Comparison of ENCODE assay signal across 17 cellular contexts in the genomic region with DNA sequence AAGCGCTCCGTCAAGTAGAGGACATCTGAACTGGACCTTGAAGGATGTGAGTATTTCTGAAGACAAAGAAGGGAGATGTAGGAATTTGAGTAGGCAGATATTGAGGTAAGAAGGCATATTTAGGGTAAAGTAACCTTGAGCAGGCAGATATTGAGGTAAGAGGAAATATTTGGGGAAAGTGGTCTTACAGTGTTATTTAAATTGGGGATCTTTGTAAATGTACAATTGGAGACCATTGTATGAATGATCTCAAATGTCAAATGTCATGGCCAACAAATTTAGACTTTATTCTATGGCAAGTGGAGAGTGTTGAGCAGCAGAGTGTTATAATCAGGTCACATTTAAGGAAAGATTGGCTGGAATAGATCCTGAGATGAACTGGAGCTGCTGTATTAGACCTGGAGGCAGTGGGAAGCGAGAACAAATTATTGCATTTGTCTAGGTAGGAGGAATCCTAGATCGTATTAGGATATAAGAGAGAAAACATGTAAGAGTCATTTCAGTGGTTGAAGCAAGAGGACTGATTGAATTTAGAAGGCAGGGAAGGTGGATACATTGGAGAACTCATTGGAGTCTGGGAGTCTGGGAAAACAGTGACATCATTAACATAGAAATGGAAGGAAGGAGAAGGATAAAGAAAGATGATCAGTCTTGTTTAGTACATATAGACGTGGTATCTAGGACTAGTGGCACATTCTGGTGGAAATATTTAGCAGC.
DNase-seq lines count a peak whose midpoint lies in the region; ATAC-seq and TF ChIP-seq lines count a peak whose summit lies in the region.
"Had no signal": no experiment of that assay in that cellular context is flagged by ENCODE, and none has a peak within 500 bp of the region (broad histone marks: within the 10 kb centered on the region; RNA-seq: fewer than 3 reads in every experiment).

No MANE protein-coding gene starts in this region.

- no peak overlapping the region for H3K4me3 ChIP-seq in HEK293 (ENCODE audit: low read depth, low read length)
- peak overlapping the region; percentile 54 for H3K4me3 ChIP-seq in SU-DHL-6 (ENCODE audit: insufficient read depth, low read length, poor library complexity, severe bottlenecking)

- peaks cover 15% of the 10 kb centered on the region for H3K4me1 ChIP-seq in HEK293 (ENCODE audit: control insufficient read depth, insufficient read depth, low read length)

- peaks cover 80% of the 10 kb centered on the region for H3F3A ChIP-seq in SU-DHL-6 (ENCODE audit: insufficient read depth)

- intact Hi-C loops in natural killer cell (cut with micrococcal nuclease), result no loop called here

- H3K4me1 Mint-ChIP-seq in T-helper 2 cell treated with Interferon-gamma antibody and Interleukin-4, amounts not matched to agents 5 μg/mL and 100 μg/mL, for 36 hours (ENCODE audit: low read depth), result peaks cover 17% of the 10 kb centered on the region
- peaks cover 5 to 18% of the 10 kb centered on the region in 2 donors for H3K4me1 Mint-ChIP-seq in natural killer cell

- no peaks in the 10 kb centered on the region for H3K27me3 ChIP-seq in SU-DHL-6 (ENCODE audit: low read length)

- H3K4me3 Mint-ChIP-seq in T-helper 2 cell treated with Interferon-gamma antibody and Interleukin-4, amounts not matched to agents 5 μg/mL and 100 μg/mL, for 36 hours, result peak overlapping the region; percentile 6
- peak overlapping the region; percentile 0 for H3K4me3 Mint-ChIP-seq in natural killer cell

- CTCF ChIA-PET in HEK293 (lab: Yijun Ruan, JAX), result interaction anchor here (0.6 to 1.3 kb wide), 2 partner anchors 27 to 443 kb away, joined by 4 read pairs; no protein-coding TSS in a partner anchor

- no peaks in the 10 kb centered on the region for H3K9me3 Mint-ChIP-seq in T-helper 2 cell treated with Interferon-gamma antibody and Interleukin-4, amounts not matched to agents 5 μg/mL and 100 μg/mL, for 36 hours
- H3K9me3 Mint-ChIP-seq in natural killer cell, result no peaks in the 10 kb centered on the region
- H3K9me3 Mint-ChIP-seq: CD8-positive, alpha-beta memory T cell had no signal

- no peaks in the 10 kb centered on the region for H3K9me3 ChIP-seq in HEK293 (ENCODE audit: control insufficient read depth, insufficient read depth, low read depth, low read length)
- no peaks in the 10 kb centered on the region for H3K9me3 ChIP-seq in SU-DHL-6 (ENCODE audit: insufficient read depth, low read length)

- no peak overlapping the region for H3K27ac ChIP-seq in HEK293 (ENCODE audit: extremely low read depth, low read depth, low read length)
- H3K27ac ChIP-seq in SU-DHL-6 (ENCODE audit: low read depth, low read length), result peak overlapping the region; percentile 97
- H3K27ac ChIP-seq: 22Rv1 had no signal

- H3K9me2 ChIP-seq in SU-DHL-6 (replicated peaks; ENCODE audit: insufficient read depth, low read length), result no peaks in the 10 kb centered on the region

- DNase-seq in T-helper 2 cell treated with Interferon-gamma antibody and Interleukin-4, amounts not matched to agents 5 μg/mL and 100 μg/mL, for 36 hours (ENCODE audit: low spot score), result no peak
- DNase-seq in T-helper 2 cell, result no peak
- no peak for DNase-seq in natural killer cell
- no peak for DNase-seq in DMS 273 (lab: John Stamatoyannopoulos, UW; ENCODE audit: unreplicated experiment)
- DNase-seq in stimulated activated CD4-positive, alpha-beta T cell treated with anti-CD3 and anti-CD28 coated beads, Interleukin-15, amount 100 ng/mL, for 24 hours, result no peak
- DNase-seq: CD8-positive, alpha-beta memory T cell; GOT3; MV-4-11; NCI-H1417; NCI-H187 treated with DMSO at 0.1 percent for 48 hours; NCI-H526 treated with DMSO at 0.1 percent for 48 hours; OCI-M1; RPMI8226 had no signal

- TF ChIP-seq CTCF in HEK293 (tag by site-specific recombination; IDR thresholded peaks at IDR 0.05) (no peak), SU-DHL-6 (IDR thresholded peaks at IDR 0.05; ENCODE audit: insufficient read depth, low read length, poor library complexity, severe bottlenecking) (no peak), natural killer cell (IDR thresholded peaks at IDR 0.05) (no peak)

- H3K36me3 ChIP-seq in HEK293 (ENCODE audit: control insufficient read depth in 2 of 2, insufficient read depth in 1 of 2, low read length in 2 of 2) (no peaks in the 10 kb centered on the region), SU-DHL-6 (ENCODE audit: low read length) (no peaks in the 10 kb centered on the region)

- ATAC-seq in natural killer cell (no peak), HG03571 (IDR thresholded peaks at IDR 0.05; ENCODE audit: unreplicated experiment) (no peak)

- POLR2A ChIA-PET in HEK293 (lab: Yijun Ruan, JAX), result interaction anchor here (0.6 kb wide), 1 partner anchor 125 kb away, joined by 4 read pairs; no protein-coding TSS in a partner anchor

- H3K4me2 ChIP-seq in SU-DHL-6 (ENCODE audit: low read depth, low read length, poor library complexity, severe bottlenecking), result peak overlapping the region; percentile 94

- H3K27ac Mint-ChIP-seq in T-helper 2 cell treated with Interferon-gamma antibody and Interleukin-4, amounts not matched to agents 5 μg/mL and 100 μg/mL, for 36 hours, result no peak overlapping the region
- no peak overlapping the region for H3K27ac Mint-ChIP-seq in natural killer cell

- H3K9ac ChIP-seq in SU-DHL-6 (ENCODE audit: low read length), result peak overlapping the region; percentile 69

- H3K27me3 Mint-ChIP-seq in T-helper 2 cell treated with Interferon-gamma antibody and Interleukin-4, amounts not matched to agents 5 μg/mL and 100 μg/mL, for 36 hours (ENCODE audit: low read depth), result peaks cover 30% of the 10 kb centered on the region
- peaks cover 14 to 27% of the 10 kb centered on the region in 2 donors for H3K27me3 Mint-ChIP-seq in natural killer cell (ENCODE audit: low read depth in 2 of 2)

- H2AFZ ChIP-seq in SU-DHL-6 (ENCODE audit: low read depth, low read length, severe bottlenecking), result no peak overlapping the region

- no peaks in the 10 kb centered on the region for H3K36me3 Mint-ChIP-seq in T-helper 2 cell treated with Interferon-gamma antibody and Interleukin-4, amounts not matched to agents 5 μg/mL and 100 μg/mL, for 36 hours (ENCODE audit: low read depth)
- H3K36me3 Mint-ChIP-seq in natural killer cell, result no peaks in the 10 kb centered on the region
- H3K36me3 Mint-ChIP-seq: CD8-positive, alpha-beta memory T cell had no signal

- peaks cover 37% of the 10 kb centered on the region for H3K79me2 ChIP-seq in SU-DHL-6 (ENCODE audit: insufficient read depth, low read length)

- H4K20me1 ChIP-seq in SU-DHL-6 (ENCODE audit: low read depth, low read length), result no peaks in the 10 kb centered on the region

TF ChIP-seq in HEK293, 187 proteins besides CTCF, POLR2A, EP300 and RAD21:
- TF ChIP-seq ZNF133 (tag by site-specific recombination; IDR thresholded peaks at IDR 0.05) (peak; percentile 93), ZBTB48 (tag by site-specific recombination; IDR thresholded peaks at IDR 0.05) (no peak), ATF2 (tag by site-specific recombination; IDR thresholded peaks at IDR 0.05; ENCODE audit: low read depth) (peak; percentile 63)
